Comparison of ENCODE assay signal across 11 cellular contexts in genomic region chr13:44805623-44806022, GRCh38.
"Had no signal": no experiment of that assay in that cellular context is flagged by ENCODE, and none has a peak within 500 bp of the region (broad histone marks: within the 10 kb centered on the region; RNA-seq: fewer than 3 reads in every experiment).

No MANE protein-coding gene starts in this region.

- H3K9me3 Mint-ChIP-seq: GM23338, H9, HFFc6 had no signal

- ATAC-seq: GM23338, HCT116 had no signal

- H3K27ac ChIP-seq: GM23248 had no signal

- H2AFZ ChIP-seq: GM23248, GM23338 had no signal

- H3K9me3 ChIP-seq: HAP-1 had no signal

- H3K4me3 ChIP-seq: GM23248, GM23338, HAP-1 had no signal

- H3K9ac ChIP-seq: GM23248 had no signal

- FAIRE-seq: H1, H54 had no signal

- DNase-seq: GM23248, GOT3, H7, H9, HCEC 1CT, HFFc6 had no signal

- H3K36me3 ChIP-seq: HAP-1 had no signal

- H3K27ac Mint-ChIP-seq: GM23338, HFFc6 had no signal

- H3K4me2 ChIP-seq: GM23338 had no signal

- H3K4me3 Mint-ChIP-seq: GM23338, H9, HFFc6 had no signal
